Comparison of ENCODE assay signal across 1 cellular context in genomic region chr2:217288472-217289063, GRCh38.
TF ChIP-seq lines count a peak whose summit lies in the region.

No MANE protein-coding gene starts in this region.

TF ChIP-seq in K562, 482 proteins besides CTCF, POLR2A, EP300 and RAD21 (continued from another document):
- TF ChIP-seq ZNF592 (IDR thresholded peaks at IDR 0.05), result no peak
TF ChIP-seq in K562: peak in this region for 2.
